8 cellular contexts compared by ENCODE assay signal in the genomic region with DNA sequence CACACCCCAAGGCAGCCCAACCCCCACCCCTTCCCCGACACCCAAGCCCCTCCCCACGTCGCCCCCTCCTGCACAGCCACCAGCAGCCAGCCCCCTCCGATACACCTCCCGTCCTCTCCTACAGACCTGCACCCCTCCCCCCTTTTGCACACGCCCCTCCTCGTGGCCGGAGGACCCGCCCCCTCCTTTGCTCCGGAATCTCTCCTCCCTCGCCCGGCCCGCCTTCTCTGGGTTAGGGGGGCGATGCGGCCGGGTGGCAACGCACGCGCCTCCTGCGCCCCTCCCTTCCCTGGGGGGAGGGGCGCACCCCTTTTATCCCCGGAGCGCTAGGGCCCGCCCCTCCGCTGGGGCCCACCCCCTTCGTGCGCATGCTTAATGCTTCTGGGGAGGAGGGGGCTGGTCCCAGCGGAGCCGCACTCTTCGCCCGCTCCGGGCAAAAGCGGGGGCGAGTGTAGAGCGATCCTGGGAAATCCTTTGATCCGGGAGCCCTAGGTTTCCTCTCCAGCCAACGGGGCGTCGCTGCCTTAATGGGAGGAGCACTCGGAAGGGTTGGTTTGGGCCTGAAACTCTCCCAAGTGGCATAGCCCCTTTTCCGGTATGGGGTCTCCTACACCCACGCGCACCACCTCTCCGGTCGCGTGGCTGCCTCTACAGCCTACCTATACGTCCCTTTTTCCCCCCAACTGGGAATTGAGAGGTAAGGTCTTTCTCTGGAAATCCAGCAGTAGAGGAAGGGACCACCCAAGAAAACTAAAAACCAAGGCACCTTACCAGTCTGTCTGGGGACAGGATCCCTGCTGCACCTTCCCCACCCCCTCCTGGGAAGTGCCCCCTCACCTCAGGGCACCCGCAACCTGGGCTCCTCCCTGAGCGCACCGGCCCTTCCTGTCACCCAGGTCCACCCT.
DNase-seq lines count a peak whose midpoint lies in the region; ATAC-seq lines count a peak whose summit lies in the region.

No MANE protein-coding gene starts in this region.

- DNase-seq in HAP-1 (ENCODE audit: low spot score in 2 of 2) (peak; percentile 90 to 97), NCI-H2227 treated with DMSO at 0.1 percent for 48 hours (lab: John Stamatoyannopoulos, UW) (peak; percentile 94), iris pigment epithelial cell (ENCODE audit: low read depth) (peak; percentile 92), smooth muscle cell of the brain vasculature (ENCODE audit: low read depth, low spot score) (peak; percentile 82)
- peak; percentile 60 for DNase-seq in activated CD4-positive, CD25-positive, alpha-beta regulatory T cell treated with anti-CD3 and anti-CD28 coated beads, Interleukin-2, amount 50 U/mL, for 72 hours
- peak; percentile 36 to 48 for DNase-seq in central memory CD8-positive, alpha-beta T cell (ENCODE audit: low spot score in 2 of 2)

- H3K27me3 Mint-ChIP-seq in central memory CD8-positive, alpha-beta T cell, result no peaks in the 10 kb centered on the region

- H3K36me3 ChIP-seq in BLaER1, result peaks cover 15% of the 10 kb centered on the region; the same call in 1 of the 2 replicates
- H3K36me3 ChIP-seq in HAP-1 (replicated peaks), result peaks cover 17% of the 10 kb centered on the region

- peaks cover 3% of the 10 kb centered on the region for H3K36me3 Mint-ChIP-seq in central memory CD8-positive, alpha-beta T cell (ENCODE audit: insufficient read depth)

- H3K9me3 ChIP-seq in BLaER1, result no peaks in the 10 kb centered on the region
- no peaks in the 10 kb centered on the region for H3K9me3 ChIP-seq in HAP-1

- H3K4me1 ChIP-seq in BLaER1, result peaks cover 38% of the 10 kb centered on the region
- peaks cover 7% of the 10 kb centered on the region for H3K4me1 ChIP-seq in HAP-1

- H3K27me3 ChIP-seq in BLaER1, result no peaks in the 10 kb centered on the region
- H3K27me3 ChIP-seq in HAP-1 (ENCODE audit: low read depth), result no peaks in the 10 kb centered on the region

- peak overlapping the region; percentile 92 for H3K9ac ChIP-seq in BLaER1

- peak overlapping the region; percentile 77 for H3K27ac Mint-ChIP-seq in central memory CD8-positive, alpha-beta T cell (ENCODE audit: low read depth)

- in situ Hi-C loops in HAP-1 (cut with MboI; ENCODE audit: low sequenced_read_pairs), result no loop called here

- peak overlapping the region; percentile 61 for H3K27ac ChIP-seq in BLaER1

- ATAC-seq in central memory CD8-positive, alpha-beta T cell (replicated peaks; ENCODE audit: extremely low read depth, poor library complexity, severe bottlenecking), result no peak
- ATAC-seq in HG03432 (IDR thresholded peaks at IDR 0.05; ENCODE audit: unreplicated experiment), result no peak

- H3K9me3 Mint-ChIP-seq in central memory CD8-positive, alpha-beta T cell, result no peaks in the 10 kb centered on the region

- H3K4me2 ChIP-seq in BLaER1, result peak overlapping the region; percentile 89

- peaks cover 10% of the 10 kb centered on the region for H3K4me1 Mint-ChIP-seq in central memory CD8-positive, alpha-beta T cell

- peaks cover 57% of the 10 kb centered on the region for H4K20me1 ChIP-seq in BLaER1

- H3K4me3 ChIP-seq in BLaER1 (peak overlapping the region; percentile 94), HAP-1 (peak overlapping the region; percentile 70)

- peak overlapping the region; percentile 68 for H3K4me3 Mint-ChIP-seq in central memory CD8-positive, alpha-beta T cell

Comparison
In these comparisons a context has a peak if more than half of its experiments do, and no peak if none do; other contexts are left out.
1. DNase-seq: peak in every context shown above with its lines; median percentile 94 in NCI-H2227 treated with DMSO at 0.1 percent for 48 hours; 94 in HAP-1; 92 in iris pigment epithelial cell; 82 in smooth muscle cell of the brain vasculature; 60 in activated CD4-positive, CD25-positive, alpha-beta regulatory T cell treated with anti-CD3 and anti-CD28 coated beads, Interleukin-2, amount 50 U/mL, for 72 hours; 42 in central memory CD8-positive, alpha-beta T cell.